Comparison of ENCODE assay signal across 15 cellular contexts in the genomic region with DNA sequence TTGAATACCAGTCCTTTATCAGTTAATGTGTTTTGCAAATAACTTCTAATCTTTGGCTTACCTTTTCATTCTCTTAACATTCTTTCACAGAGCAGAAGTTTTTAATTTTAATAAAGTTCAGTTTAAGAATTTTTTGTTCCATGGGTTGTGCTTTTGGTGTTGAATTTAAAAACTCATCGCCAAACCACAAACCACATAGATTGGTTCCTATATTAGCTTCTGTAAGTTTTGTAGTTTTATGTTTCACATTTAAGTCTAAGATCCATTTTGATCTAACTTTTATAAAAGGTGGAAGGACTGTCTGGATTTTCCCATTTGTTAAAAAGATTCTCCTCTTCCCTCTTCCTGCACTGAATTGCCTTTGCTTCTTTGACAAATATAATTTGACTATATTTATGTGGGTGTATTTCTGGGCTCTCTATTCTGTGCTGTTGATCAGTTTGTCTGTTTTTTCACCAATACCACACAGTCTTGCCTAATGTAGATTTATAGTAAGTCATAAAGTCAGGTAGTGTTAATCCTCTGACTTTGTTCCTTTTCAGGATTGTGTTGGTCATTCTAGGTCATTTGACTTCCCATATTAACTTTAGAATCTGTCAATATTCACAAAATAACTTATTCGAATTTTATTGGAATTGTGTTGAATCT.
"Had no signal": no experiment of that assay in that cellular context is flagged by ENCODE, and none has a peak within 500 bp of the region (broad histone marks: within the 10 kb centered on the region; RNA-seq: fewer than 3 reads in every experiment).

No MANE protein-coding gene starts in this region.

- H3K4me1 Mint-ChIP-seq: neural crest cell had no signal

- DNase-seq: activated CD4-positive, alpha-beta T cell treated with anti-CD3 and anti-CD28 coated beads, Interleukin-2, amount 50 U/mL, for 4 hours; left lung; spleen; stimulated activated CD4-positive, alpha-beta T cell treated with anti-CD3 and anti-CD28 coated beads, Interleukin-1b, Interleukin-23, amount 100 ng/mL, for 48 hours; stimulated activated naive CD4-positive, alpha-beta T cell; T-cell; upper lobe of left lung had no signal

- H3K36me3 ChIP-seq: cardiac muscle cell, gastroesophageal sphincter, left lung, suprapubic skin, upper lobe of left lung had no signal

- H3K4me3 ChIP-seq: cardiac muscle cell, gastroesophageal sphincter, left lung, spleen, suprapubic skin, upper lobe of left lung had no signal

- H3K27me3 Mint-ChIP-seq: memory B cell, T-cell had no signal

- H3K9me3 ChIP-seq: gastroesophageal sphincter, upper lobe of left lung had no signal

- H3K4me3 Mint-ChIP-seq: memory B cell, neural crest cell, T-cell had no signal

- H3K4me1 ChIP-seq: gastroesophageal sphincter, left lung, suprapubic skin had no signal

- ATAC-seq: gastroesophageal sphincter, left lung, sciatic nerve, T-cell had no signal

- H3K27me3 ChIP-seq: cardiac muscle cell, gastroesophageal sphincter, left lung, spleen, suprapubic skin had no signal

- H3K27ac Mint-ChIP-seq: memory B cell had no signal

- H3K27ac ChIP-seq: cardiac muscle cell, gastroesophageal sphincter, left lung, spleen, suprapubic skin, upper lobe of left lung had no signal

- FAIRE-seq: colon, keratinocyte had no signal
